Comparison of ENCODE assay signal across 19 cellular contexts in genomic region chr6:158018370-158018771, GRCh38. TPM values are rescaled to one million over a fixed set of nuclear protein-coding genes. Genes with fewer than 3 reads are reported as not detected.
DNase-seq lines count a peak whose midpoint lies in the region; ATAC-seq and TF ChIP-seq lines count a peak whose summit lies in the region.
"Had no signal": no experiment of that assay in that cellular context is flagged by ENCODE, and none has a peak within 500 bp of the region (broad histone marks: within the 10 kb centered on the region; RNA-seq: fewer than 3 reads in every experiment).

No MANE protein-coding gene starts in this region.

- H3K4me2 ChIP-seq in fibroblast of lung (ENCODE audit: extremely low read depth, insufficient read depth, low read length) (no peak overlapping the region), H9 (ENCODE audit: insufficient read depth, insufficient read length, low read length) (no peak overlapping the region)

- no CpG with 5 or more reads among the region's 11 CpGs for WGBS in H9 (ENCODE audit: extremely low coverage, insufficient read length, low lambda C conversion rate)

- no peak overlapping the region for H2BK15ac ChIP-seq in H9 (ENCODE audit: low read depth, low read length)

- no peaks in the 10 kb centered on the region for H3K9me3 ChIP-seq in A673 (ENCODE audit: low read depth, low read length, poor library complexity, severe bottlenecking)
- H3K9me3 ChIP-seq in ascending aorta: no peaks in the 10 kb centered on the region
- H3K9me3 ChIP-seq in fibroblast of lung (ENCODE audit: control insufficient read depth, insufficient read depth, low read depth, low read length): no peaks in the 10 kb centered on the region
- no peaks in the 10 kb centered on the region for H3K9me3 ChIP-seq in H9 (ENCODE audit: control insufficient read depth, low read depth, low read length)

- TF ChIP-seq CTCF in A673 (conservative IDR thresholded peaks at IDR 0.05; ENCODE audit: low read depth, low read length) (no peak), ascending aorta (IDR thresholded peaks at IDR 0.05) (no peak), fibroblast of lung (conservative IDR thresholded peaks at IDR 0.05 in 1 of 2, IDR thresholded peaks at IDR 0.05 in 1 of 2; ENCODE audit: low read depth in 1 of 2, low read length in 2 of 2) (no peak), nephron (IDR thresholded peaks at IDR 0.05; ENCODE audit: unreplicated experiment in 3 of 3) (no peak), H9 (conservative IDR thresholded peaks at IDR 0.05) (no peak)

- H4K5ac ChIP-seq in H9 (ENCODE audit: insufficient read length, low read depth, low read length): no peak overlapping the region

- H3K79me2 ChIP-seq in fibroblast of lung (ENCODE audit: control insufficient read depth, insufficient read depth, low read length) (peaks cover 75% of the 10 kb centered on the region), H9 (ENCODE audit: insufficient read depth, low read length) (no peaks in the 10 kb centered on the region)

- no peak overlapping the region for H2BK5ac ChIP-seq in H9 (ENCODE audit: insufficient read length, low read length)

- H3K23ac ChIP-seq in H9 (ENCODE audit: insufficient read length, low read depth, low read length): no peak overlapping the region

- H3K4me1 ChIP-seq in A673 (ENCODE audit: insufficient read depth, low read length, poor library complexity, severe bottlenecking) (peaks cover 58% of the 10 kb centered on the region), ascending aorta (peaks cover 6 to 18% of the 10 kb centered on the region in 2 donors), fibroblast of lung (ENCODE audit: control insufficient read depth, extremely low read depth, insufficient read depth, low read length) (peaks cover 13% of the 10 kb centered on the region), H9 (ENCODE audit: insufficient read depth, low read length) (0 out of 2 replicates have a peak, but pooled peaks cover 2% of the 10 kb centered on the region)

- H3K27ac Mint-ChIP-seq in nephron (peak overlapping the region; percentile 82 to 91 (median 85)), H9 (no peak overlapping the region)
- H3K27ac Mint-ChIP-seq: T-helper 2 cell treated with Interferon-gamma antibody and Interleukin-4, amounts not matched to agents 5 μg/mL and 100 μg/mL, for 36 hours; type B pancreatic cell had no signal

- no peak overlapping the region for H3K14ac ChIP-seq in H9 (ENCODE audit: insufficient read depth, low read length)

- no peak overlapping the region for H2BK12ac ChIP-seq in H9 (ENCODE audit: insufficient read length, low read depth, low read length)

- H2BK120ac ChIP-seq in H9 (ENCODE audit: low read depth, low read length, poor library complexity, severe bottlenecking): no peak overlapping the region

- H3K27me3 ChIP-seq in A673 (replicated peaks; ENCODE audit: insufficient read depth, low read depth, low read length, poor library complexity) (no peaks in the 10 kb centered on the region), ascending aorta (no peaks in the 10 kb centered on the region), fibroblast of lung (ENCODE audit: control insufficient read depth, insufficient read depth, low read length) (no peaks in the 10 kb centered on the region), H9 (ENCODE audit: insufficient read depth, low read length) (no peaks in the 10 kb centered on the region)
- H3K27me3 ChIP-seq: cardiac muscle cell had no signal

- CTCF ChIA-PET in A673 (lab: Charles Lee): no interaction called here

- peak overlapping the region in 2 of 3 experiments; percentile 26 to 64 for H3K4me3 Mint-ChIP-seq in nephron
- no peak overlapping the region for H3K4me3 Mint-ChIP-seq in H9
- H3K4me3 Mint-ChIP-seq: naive thymus-derived CD4-positive, alpha-beta T cell; T-helper 2 cell treated with Interferon-gamma antibody and Interleukin-4, amounts not matched to agents 5 μg/mL and 100 μg/mL, for 36 hours; type B pancreatic cell had no signal

- intact Hi-C loops in A673 (cut with micrococcal nuclease; ENCODE audit: unreplicated experiment): no loop called here
- intact Hi-C loops in ascending aorta (cut with DNase I): loop anchor here (5.0 kb wide), 1 partner anchor 36 kb away; the partner anchor contains the start of gene SYNJ2

- H2BK20ac ChIP-seq in H9 (ENCODE audit: low read depth, low read length, poor library complexity, severe bottlenecking): no peak overlapping the region

- no peaks in the 10 kb centered on the region for H3K23me2 ChIP-seq in H9 (ENCODE audit: insufficient read length, low read depth, low read length, poor library complexity, severe bottlenecking)

- no peak overlapping the region for H3K9ac ChIP-seq in fibroblast of lung (ENCODE audit: insufficient read depth, low read length)
- H3K9ac ChIP-seq in H9 (ENCODE audit: extremely low read depth, insufficient read length, low read length): no peak overlapping the region

- no peak for ATAC-seq in GM18511 (IDR thresholded peaks at IDR 0.05; ENCODE audit: unreplicated experiment)
- ATAC-seq: esophagus mucosa; K562; naive thymus-derived CD4-positive, alpha-beta T cell had no signal

- H2AK5ac ChIP-seq in H9 (ENCODE audit: insufficient read length, low read length): no peak overlapping the region

- H4K20me1 ChIP-seq in fibroblast of lung (ENCODE audit: control insufficient read depth, extremely low read depth, insufficient read depth, low read length): no peaks in the 10 kb centered on the region
- no peaks in the 10 kb centered on the region for H4K20me1 ChIP-seq in H9 (ENCODE audit: control insufficient read depth, insufficient read depth, insufficient read length)

- H2AFZ ChIP-seq in fibroblast of lung (ENCODE audit: low read length) (no peak overlapping the region), H9 (ENCODE audit: low read length) (no peak overlapping the region)

- POLR2A ChIA-PET in A673 (lab: Charles Lee; ENCODE audit: low non-redundant PET): interaction anchor here (0.6 kb wide), 1 partner anchor 182 kb away, joined by 7 read pairs; no protein-coding TSS in a partner anchor

- no peaks in the 10 kb centered on the region for H3K9me3 Mint-ChIP-seq in nephron
- H3K9me3 Mint-ChIP-seq in H9: no peaks in the 10 kb centered on the region
- H3K9me3 Mint-ChIP-seq: naive thymus-derived CD4-positive, alpha-beta T cell; T-helper 2 cell treated with Interferon-gamma antibody and Interleukin-4, amounts not matched to agents 5 μg/mL and 100 μg/mL, for 36 hours; type B pancreatic cell had no signal

- peaks cover 56% of the 10 kb centered on the region for H3K4me1 Mint-ChIP-seq in nephron
- H3K4me1 Mint-ChIP-seq in H9: peaks cover 16 to 20% of the 10 kb centered on the region in 2 experiments

- H3K27ac ChIP-seq in A673 (ENCODE audit: low read depth, low read length, poor library complexity, severe bottlenecking) (peak overlapping the region; percentile 57), ascending aorta (peak overlapping the region; percentile 76 to 92), fibroblast of lung (ENCODE audit: insufficient read depth, low read length) (peak overlapping the region; percentile 53), H9 (ENCODE audit: insufficient read length, low read depth, low read length) (no peak overlapping the region)
- H3K27ac ChIP-seq: cardiac muscle cell had no signal

- no peak overlapping the region for H3K4ac ChIP-seq in H9 (ENCODE audit: low read depth, low read length)

- H3K4me3 ChIP-seq in A673 (ENCODE audit: low read depth, low read length, poor library complexity, severe bottlenecking): no peak overlapping the region
- H3K4me3 ChIP-seq in ascending aorta: no peak overlapping the region
- H3K4me3 ChIP-seq in fibroblast of lung (replicated peaks in 1 of 4; ENCODE audit: control extremely low read depth in 1 of 4, insufficient read depth in 1 of 4, low read depth in 3 of 4, low read length in 4 of 4): no peak overlapping the region
- H3K4me3 ChIP-seq: cardiac muscle cell, K562 had no signal

- H3K18ac ChIP-seq in H9 (ENCODE audit: insufficient read length, low read depth, low read length): no peak overlapping the region

- no peak for DNase-seq in A673 (ENCODE audit: low spot score)
- no peak for DNase-seq in ascending aorta (ENCODE audit: low spot score in 2 of 2)
- peak; percentile 57 to 97 for DNase-seq in fibroblast of lung (ENCODE audit: low read depth in 2 of 2)
- DNase-seq in occipital lobe (lab: John Stamatoyannopoulos, UW): no peak
- DNase-seq in HPDE6-E6E7 (ENCODE audit: extremely low spot score): no peak
- no peak for DNase-seq in H9
- DNase-seq: activated CD4-positive, alpha-beta T cell treated with anti-CD3 and anti-CD28 coated beads, Interleukin-2, amount 50 U/mL, for 4 hours; DMS 273 treated with DMSO at 0.1 percent for 48 hours; naive thymus-derived CD4-positive, alpha-beta T cell; NCI-H187; NCI-H526; small intestine had no signal

- BruUV-seq in A673 (replicated peaks; lab: Mats Ljungman, UMichigan): no TSS peak

- no peaks in the 10 kb centered on the region for H3K79me1 ChIP-seq in H9 (ENCODE audit: insufficient read depth, low read depth, low read length, poor library complexity, severe bottlenecking)

- H4K91ac ChIP-seq in H9 (ENCODE audit: insufficient read length, low read depth, low read length): no peak overlapping the region

- H3K36me3 ChIP-seq in A673 (ENCODE audit: insufficient read depth, low read length, poor library complexity, severe bottlenecking) (peaks cover 8% of the 10 kb centered on the region), ascending aorta (peaks cover 0 to 7% of the 10 kb centered on the region in 2 donors), fibroblast of lung (ENCODE audit: control insufficient read depth, insufficient read depth, low read length) (peaks cover 12% of the 10 kb centered on the region)
- H3K36me3 ChIP-seq: cardiac muscle cell had no signal

- H4K8ac ChIP-seq in H9 (replicated peaks; ENCODE audit: insufficient read length, low read depth, low read length): no peak overlapping the region

- H3K27me3 Mint-ChIP-seq in nephron (ENCODE audit: low read depth) (peaks cover 9% of the 10 kb centered on the region), H9 (ENCODE audit: low read depth) (no peaks in the 10 kb centered on the region)
- H3K27me3 Mint-ChIP-seq: naive thymus-derived CD4-positive, alpha-beta T cell; type B pancreatic cell had no signal

- H3K36me3 Mint-ChIP-seq in nephron (ENCODE audit: low read depth) (peaks cover 8% of the 10 kb centered on the region), H9 (ENCODE audit: insufficient read depth in 1 of 3, low read depth in 3 of 3) (peaks cover 8 to 13% (median 9%) of the 10 kb centered on the region in 3 experiments; a peak in 6 of 7 replicates)

- H3T11ph ChIP-seq in H9 (ENCODE audit: low read length): no peak overlapping the region

- no peak overlapping the region for H3K56ac ChIP-seq in H9 (ENCODE audit: insufficient read length, low read depth, low read length)

RNA-seq across cellular contexts. Expression of gene SYNJ2, which starts 36.7 kb away (rescaled TPM):
- total RNA-seq in A673 (2021): 34.5 and 37.0 TPM in 2 replicates
- total RNA-seq in ascending aorta: 3.0 TPM
- 43.4 and 57.3 TPM in 2 replicates for total RNA-seq in fibroblast of lung
- polyA plus RNA-seq in fibroblast of lung: 23.5 and 41.3 TPM in 2 replicates
- 18.1 and 31.8 TPM in 2 replicates for polyA plus RNA-seq in fibroblast of lung (2012)
- 51.7 and 102 TPM in 2 replicates for polyA minus RNA-seq in fibroblast of lung (ENCODE audit: low replicate concordance)
- total RNA-seq in occipital lobe: 7.2 TPM
- 24.5 and 25.4 TPM in 2 replicates for total RNA-seq in H9 (2021)

Comparison
In these comparisons a context has a peak if more than half of its experiments do, and no peak if none do; other contexts are left out.
1. DNase-seq: peak in fibroblast of lung (2 of 2); none in A673 (single experiment), ascending aorta (0 of 2), occipital lobe (single experiment), HPDE6-E6E7 (single experiment) and H9 (single experiment).
2. H3K27ac Mint-ChIP-seq: peak in nephron (3 of 3); none in H9 (0 of 3).
3. H3K4me3 Mint-ChIP-seq: peak in nephron (2 of 3); none in H9 (0 of 2).